ENCODE assay signal across 27 cellular contexts in genomic region chr5:1474875-1475543, GRCh38. TPM values are rescaled to one million over a fixed set of nuclear protein-coding genes. Genes with fewer than 3 reads are reported as not detected.
DNase-seq lines count a peak whose midpoint lies in the region; ATAC-seq and TF ChIP-seq lines count a peak whose summit lies in the region.
"Had no signal": no experiment of that assay in that cellular context is flagged by ENCODE, and none has a peak within 500 bp of the region (broad histone marks: within the 10 kb centered on the region; RNA-seq: fewer than 3 reads in every experiment).

No MANE protein-coding gene starts in this region.

- H3K27me3 ChIP-seq in heart right ventricle (no peaks in the 10 kb centered on the region), Peyer's patch (no peaks in the 10 kb centered on the region), left lung (no peaks in the 10 kb centered on the region), uterus (no peaks in the 10 kb centered on the region), mammary epithelial cell (ENCODE audit: insufficient read depth, low read length) (no peaks in the 10 kb centered on the region)
- H3K27me3 ChIP-seq: gastroesophageal sphincter, tibial nerve had no signal

- H2AFZ ChIP-seq in mammary epithelial cell (ENCODE audit: low read depth, low read length) = no peak overlapping the region

- DNase-seq in cardiac septum (ENCODE audit: low spot score) (peak; percentile 74), heart right ventricle (no peak), Peyer's patch (peak in 2 of 3 donors; percentile 32 to 44), left lung (peak; percentile 36 to 78), uterus (peak; percentile 7 to 8), NCI-H510A (lab: John Stamatoyannopoulos, UW) (no peak), mammary epithelial cell (no peak)
- no peak for DNase-seq in activated CD4-positive, alpha-beta T cell treated with anti-CD3 and anti-CD28 coated beads, Interleukin-2, amount 50 U/mL, for 1 hour
- DNase-seq: activated T-cell treated with anti-CD3 and anti-CD28 coated beads for 4 hours; hippocampal formation; naive B cell; NCI-H187; NCI-H2171 treated with DMSO at 0.1 percent for 48 hours; NCI-H524; NK-92 treated with Interleukin-12 subunit alpha and Interleukin-12 subunit beta, amount 100 ng/mL, for 24 hours; stimulated activated CD8-positive, alpha-beta memory T cell treated with anti-CD3 and anti-CD28 coated beads, Interleukin-4, amount 100 ng/mL, for 48 hours; T-helper 17 cell had no signal

- H3K36me3 ChIP-seq in heart right ventricle (peaks cover 0 to 86% (median 7%) of the 10 kb centered on the region in 9 donors), Peyer's patch (no peaks in the 10 kb centered on the region), left lung (peaks cover 0 to 92% of the 10 kb centered on the region in 2 donors), uterus (no peaks in the 10 kb centered on the region), mammary epithelial cell (ENCODE audit: insufficient read depth, low read length) (peaks cover 15% of the 10 kb centered on the region)

- ATAC-seq in heart right ventricle (no peak), left lung (no peak)
- ATAC-seq: gastroesophageal sphincter, left lobe of liver, Panc1, T-helper 17 cell had no signal

- no peak for TF ChIP-seq CTCF in heart right ventricle (IDR thresholded peaks at IDR 0.05)
- TF ChIP-seq CTCF in Peyer's patch (IDR thresholded peaks at IDR 0.05) = no peak
- TF ChIP-seq CTCF in left lung (IDR thresholded peaks at IDR 0.05) = no peak
- no peak for TF ChIP-seq CTCF in uterus (IDR thresholded peaks at IDR 0.05)
- no peak for TF ChIP-seq CTCF in mammary epithelial cell (conservative IDR thresholded peaks at IDR 0.05 in 1 of 2, IDR thresholded peaks at IDR 0.05 in 1 of 2; ENCODE audit: extremely low read depth in 1 of 2, insufficient read depth in 1 of 2, low read depth in 1 of 2, low read length in 2 of 2)

- no peak overlapping the region for H3K9ac ChIP-seq in mammary epithelial cell (ENCODE audit: insufficient read depth, low read length)

- no peaks in the 10 kb centered on the region for H3K9me3 ChIP-seq in heart right ventricle
- no peaks in the 10 kb centered on the region for H3K9me3 ChIP-seq in Peyer's patch
- H3K9me3 ChIP-seq in left lung = no peaks in the 10 kb centered on the region
- H3K9me3 ChIP-seq in uterus = no peaks in the 10 kb centered on the region
- no peaks in the 10 kb centered on the region for H3K9me3 ChIP-seq in mammary epithelial cell (replicated peaks; ENCODE audit: insufficient read depth, low read length)
- H3K9me3 ChIP-seq: gastroesophageal sphincter, tibial nerve had no signal

- WGBS in heart right ventricle, 2 donors = 93 to 94% methylated on average over 23 of the region's 23 CpGs
- WGBS in mammary epithelial cell (ENCODE audit: low coverage, missing lambda C conversion rate) = 97% methylated on average over 13 of the region's 23 CpGs

- no peaks in the 10 kb centered on the region for H4K20me1 ChIP-seq in mammary epithelial cell (ENCODE audit: insufficient read depth, low read length)

- H3K4me3 ChIP-seq in heart right ventricle = no peak overlapping the region
- H3K4me3 ChIP-seq in Peyer's patch = no peak overlapping the region
- H3K4me3 ChIP-seq in left lung = no peak overlapping the region
- no peak overlapping the region for H3K4me3 ChIP-seq in uterus
- H3K4me3 ChIP-seq in mammary epithelial cell (replicated peaks in 1 of 3; ENCODE audit: insufficient read depth in 1 of 3, low read depth in 2 of 3, low read length in 3 of 3) = no peak overlapping the region
- H3K4me3 ChIP-seq: gastroesophageal sphincter, SK-N-MC, skin epidermis, tibial nerve had no signal

- H3K4me2 ChIP-seq in mammary epithelial cell (ENCODE audit: insufficient read depth, low read depth, low read length) = no peak overlapping the region

- peaks cover 0 to 34% (median 0%) of the 10 kb centered on the region in 9 donors for H3K4me1 ChIP-seq in heart right ventricle
- peaks cover 0 to 3% (median 0%) of the 10 kb centered on the region in 4 donors for H3K4me1 ChIP-seq in Peyer's patch
- peaks cover 0 to 52% of the 10 kb centered on the region in 2 donors for H3K4me1 ChIP-seq in left lung
- no peaks in the 10 kb centered on the region for H3K4me1 ChIP-seq in uterus
- H3K4me1 ChIP-seq in mammary epithelial cell (ENCODE audit: insufficient read depth, low read length) = peaks cover 4% of the 10 kb centered on the region
- H3K4me1 ChIP-seq: gastroesophageal sphincter had no signal

- H3K79me2 ChIP-seq in mammary epithelial cell (ENCODE audit: insufficient read depth, low read length) = no peaks in the 10 kb centered on the region

- in situ Hi-C loops in mammary epithelial cell (cut with MboI; ENCODE audit: low sequenced_read_pairs in 2 of 2) = no loop called here

- H3K27ac ChIP-seq in heart right ventricle = peak overlapping the region in 1 of 10 donors; percentile 44
- no peak overlapping the region for H3K27ac ChIP-seq in Peyer's patch
- peak overlapping the region in 1 of 2 donors; percentile 75 for H3K27ac ChIP-seq in left lung
- no peak overlapping the region for H3K27ac ChIP-seq in uterus
- H3K27ac ChIP-seq in mammary epithelial cell (ENCODE audit: insufficient read depth, low read depth, low read length) = no peak overlapping the region
- H3K27ac ChIP-seq: gastroesophageal sphincter, SK-N-MC, skin epidermis, tibial nerve had no signal

- CTCF ChIA-PET in mammary epithelial cell (lab: Charles Lee; ENCODE audit: low non-redundant PET) = no interaction called here

- TF ChIP-seq POLR2A in Peyer's patch (IDR thresholded peaks at IDR 0.05) (no peak), uterus (IDR thresholded peaks at IDR 0.05) (no peak)

- no TSS peak for BruUV-seq in mammary epithelial cell (replicated peaks; lab: Mats Ljungman, UMichigan)

- intact Hi-C loops in cardiac septum (cut with DNase I) (no loop called here), heart right ventricle (cut with DNase I) (loop anchor here in 2 of 10 donors (10.0 kb wide), 2 partner anchors 170 to 310 kb away; no protein-coding TSS in a partner anchor), left lung (cut with DNase I) (no loop called here), uterus (cut with DNase I; ENCODE audit: low total_unique reads) (no loop called here), mammary epithelial cell (cut with micrococcal nuclease) (loop anchor here (10.0 kb wide), 1 partner anchor 170 kb away; no protein-coding TSS in a partner anchor)

- dilution Hi-C loops in mammary epithelial cell (cut with HindIII; ENCODE audit: low sequenced_read_pairs) = loop anchor here (5.0 kb wide), 2 partner anchors 37 to 73 kb away; no protein-coding TSS in a partner anchor

RNA-seq across cellular contexts. Expression of gene SLC6A3, which starts 29.8 kb away (rescaled TPM):
- total RNA-seq in cardiac septum (0.19 TPM), heart right ventricle (under 1 TPM in 2 of 10 donors, not detected in 8; 0.18 to 0.19 TPM), Peyer's patch (under 1 TPM in 2 of 4 donors, not detected in 2; 0.40 to 0.70 TPM), left lung (1 to 10 TPM in 1 of 2 donors, under 1 TPM in 1; 0.10 to 4.3 TPM), uterus (under 1 TPM in 2 of 4 donors, not detected in 2; 0.07 to 0.15 TPM), mammary epithelial cell (not detected)
- polyA plus RNA-seq in heart right ventricle (under 1 TPM in 1 of 2 donors, not detected in 1; 0.04 TPM), mammary epithelial cell (not detected)
- polyA minus RNA-seq in mammary epithelial cell = not detected
- total RNA-seq: dermis microvascular lymphatic vessel endothelial cell, endothelial cell of umbilical vein, fibroblast of lung, gastroesophageal sphincter, left lobe of liver, T-helper 17 cell had no signal
- polyA plus RNA-seq: BJ, endothelial cell of umbilical vein, fibroblast of lung had no signal

RNA-seq across cellular contexts. Expression of gene LPCAT1, which starts 48.8 kb away (rescaled TPM):
- 14.7 TPM for total RNA-seq in cardiac septum
- 10 to 100 TPM in 3 of 10 donors, 1 to 10 TPM in 7; 5.6 to 25.5 (median 8.9) TPM for total RNA-seq in heart right ventricle
- 10 to 100 TPM; 14.8 to 23.8 TPM for polyA plus RNA-seq in heart right ventricle
- total RNA-seq in Peyer's patch = 10 to 100 TPM in 3 of 4 donors, 1 to 10 TPM in 1; 8.8 to 59.4 (median 28.5) TPM
- 100 to 1,000 TPM; 458 to 751 TPM for total RNA-seq in left lung
- total RNA-seq in uterus = 10 to 100 TPM; 21.5 to 51.0 (median 40.0) TPM
- total RNA-seq in mammary epithelial cell = 10 to 100 TPM; 37.1 to 43.5 TPM
- polyA plus RNA-seq in mammary epithelial cell = 50.3 TPM
- 35.9 TPM for polyA minus RNA-seq in mammary epithelial cell

Comparison
In these comparisons a context has a peak if more than half of its experiments do, and no peak if none do; other contexts are left out.
1. DNase-seq: peak in cardiac septum (single experiment), Peyer's patch (2 of 3), left lung (2 of 2) and uterus (2 of 2); none in heart right ventricle (0 of 2), NCI-H510A (single experiment), activated CD4-positive, alpha-beta T cell treated with anti-CD3 and anti-CD28 coated beads, Interleukin-2, amount 50 U/mL, for 1 hour (single experiment) and mammary epithelial cell (single experiment).
2. RNA of gene LPCAT1, which starts 48.8 kb away (total RNA-seq): 458 to 751 TPM in left lung; 21.5 to 51.0 TPM in uterus, 37.1 to 43.5 TPM in mammary epithelial cell, 8.8 to 59.4 TPM in Peyer's patch, 14.7 TPM in cardiac septum (single experiment) and 5.6 to 25.5 TPM in heart right ventricle; every median in the first group is over 4 times any median in the second.